10 cellular contexts compared by ENCODE assay signal in the genomic region with DNA sequence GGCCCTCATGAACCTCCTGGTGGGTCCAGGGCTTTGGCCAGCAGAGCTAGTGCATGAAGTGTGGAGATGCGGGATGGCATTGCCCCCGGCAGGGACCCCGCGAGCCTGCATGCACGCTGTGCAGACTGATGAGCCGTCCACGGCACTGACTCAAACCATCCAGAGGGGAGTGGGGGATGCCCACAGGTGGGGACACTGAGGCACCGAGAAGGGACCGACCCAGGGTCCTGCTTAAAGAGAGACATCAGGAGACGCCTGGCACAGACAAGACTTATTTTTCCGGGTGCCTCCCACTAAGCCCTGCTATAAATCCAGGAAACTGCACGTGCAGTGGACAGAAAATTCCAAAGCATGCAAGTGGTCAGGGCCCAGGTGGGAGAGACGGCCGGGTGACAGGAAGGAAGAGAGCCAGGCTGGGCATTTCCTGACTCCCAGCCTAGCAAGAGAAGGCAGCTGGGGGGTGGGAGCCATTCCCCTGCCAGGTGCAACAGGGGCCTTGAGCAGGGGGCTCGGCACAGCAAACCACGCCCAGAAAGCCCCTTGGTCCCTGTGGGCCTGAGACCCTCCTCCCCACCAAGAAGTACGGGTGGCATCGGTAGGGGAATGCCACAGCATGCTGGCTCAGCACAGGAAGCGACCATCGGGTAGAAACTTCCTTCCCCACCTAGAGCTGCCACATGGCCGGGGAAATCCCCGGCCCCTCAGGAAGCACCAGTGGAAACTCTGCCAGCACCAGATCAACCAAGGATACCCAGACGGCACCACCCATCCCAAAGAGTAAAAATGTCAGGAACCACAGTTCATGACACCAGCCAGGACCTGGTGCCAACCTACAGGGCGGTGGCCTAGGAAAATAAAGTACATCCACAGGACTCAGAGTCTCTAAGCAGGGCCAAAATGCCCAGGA.
DNase-seq lines count a peak whose midpoint lies in the region; ATAC-seq, FAIRE-seq and TF ChIP-seq lines count a peak whose summit lies in the region.
"Had no signal": no experiment of that assay in that cellular context is flagged by ENCODE, and none has a peak within 500 bp of the region (broad histone marks: within the 10 kb centered on the region; RNA-seq: fewer than 3 reads in every experiment).

No MANE protein-coding gene starts in this region.

- peaks cover 22% of the 10 kb centered on the region for H3K4me1 Mint-ChIP-seq in activated CD4-positive, alpha-beta memory T cell treated with anti-CD3 and anti-CD28 coated beads for 36 hours (ENCODE audit: low read depth)
- peaks cover 23% of the 10 kb centered on the region for H3K4me1 Mint-ChIP-seq in activated CD4-positive, alpha-beta memory T cell treated with anti-CD3 and anti-CD28 coated beads, Interleukin-2, amount 10 ng/mL, durations not matched to agents 7 days and 5 days
- H3K4me1 Mint-ChIP-seq in activated T-cell treated with anti-CD3 and anti-CD28 coated beads, Interleukin-2, amount 50 U/mL, for 72 hours (ENCODE audit: low read depth) = peaks cover 19% of the 10 kb centered on the region

- 68 to 83% (median 72%) methylated on average over 17 to 24 of the region's 24 CpGs for WGBS in stomach, 5 donors
- WGBS in tibial nerve, 2 donors = 75 to 76% methylated on average over 24 of the region's 24 CpGs

- DNase-seq in activated CD4-positive, alpha-beta memory T cell treated with anti-CD3 and anti-CD28 coated beads for 36 hours = peak; percentile 62
- no peak for DNase-seq in activated CD4-positive, alpha-beta memory T cell treated with anti-CD3 and anti-CD28 coated beads, Interleukin-2, amount 10 ng/mL, durations not matched to agents 7 days and 5 days
- no peak for DNase-seq in activated T-cell treated with anti-CD3 and anti-CD28 coated beads, Interleukin-2, amount 50 U/mL, for 72 hours
- peak; percentile 89 for DNase-seq in mesenteric fat pad (ENCODE audit: low spot score)
- DNase-seq in stomach = peak; percentile 22
- DNase-seq in tibial nerve (ENCODE audit: low spot score in 2 of 2) = no peak
- DNase-seq in putamen (ENCODE audit: low spot score) = no peak
- DNase-seq in D721Med (ENCODE audit: insufficient read length, low spot score) = no peak

- H3K4me3 Mint-ChIP-seq in activated CD4-positive, alpha-beta memory T cell treated with anti-CD3 and anti-CD28 coated beads for 36 hours = no peak overlapping the region
- H3K4me3 Mint-ChIP-seq in activated CD4-positive, alpha-beta memory T cell treated with anti-CD3 and anti-CD28 coated beads, Interleukin-2, amount 10 ng/mL, durations not matched to agents 7 days and 5 days = no peak overlapping the region
- peak overlapping the region; percentile 54 to 55 for H3K4me3 Mint-ChIP-seq in activated T-cell treated with anti-CD3 and anti-CD28 coated beads, Interleukin-2, amount 50 U/mL, for 72 hours

- peaks cover 16% of the 10 kb centered on the region for H3K9me3 Mint-ChIP-seq in activated CD4-positive, alpha-beta memory T cell treated with anti-CD3 and anti-CD28 coated beads for 36 hours
- peaks cover 12% of the 10 kb centered on the region for H3K9me3 Mint-ChIP-seq in activated CD4-positive, alpha-beta memory T cell treated with anti-CD3 and anti-CD28 coated beads, Interleukin-2, amount 10 ng/mL, durations not matched to agents 7 days and 5 days
- peaks cover 4 to 7% of the 10 kb centered on the region in 2 donors for H3K9me3 Mint-ChIP-seq in activated T-cell treated with anti-CD3 and anti-CD28 coated beads, Interleukin-2, amount 50 U/mL, for 72 hours

- no peak overlapping the region for H3K27ac ChIP-seq in stomach
- H3K27ac ChIP-seq in tibial nerve = no peak overlapping the region
- H3K27ac ChIP-seq: pancreas had no signal

- H3K36me3 ChIP-seq in stomach (no peaks in the 10 kb centered on the region), tibial nerve (no peaks in the 10 kb centered on the region)
- H3K36me3 ChIP-seq: pancreas had no signal

- H3K27ac Mint-ChIP-seq in activated CD4-positive, alpha-beta memory T cell treated with anti-CD3 and anti-CD28 coated beads for 36 hours = peak overlapping the region; percentile 69
- no peak overlapping the region for H3K27ac Mint-ChIP-seq in activated CD4-positive, alpha-beta memory T cell treated with anti-CD3 and anti-CD28 coated beads, Interleukin-2, amount 10 ng/mL, durations not matched to agents 7 days and 5 days
- peak overlapping the region; percentile 84 for H3K27ac Mint-ChIP-seq in activated T-cell treated with anti-CD3 and anti-CD28 coated beads, Interleukin-2, amount 50 U/mL, for 72 hours

- H3K36me3 Mint-ChIP-seq in activated CD4-positive, alpha-beta memory T cell treated with anti-CD3 and anti-CD28 coated beads for 36 hours = peaks cover 3% of the 10 kb centered on the region
- H3K36me3 Mint-ChIP-seq in activated CD4-positive, alpha-beta memory T cell treated with anti-CD3 and anti-CD28 coated beads, Interleukin-2, amount 10 ng/mL, durations not matched to agents 7 days and 5 days (ENCODE audit: low read depth) = no peaks in the 10 kb centered on the region
- peaks cover 4 to 9% of the 10 kb centered on the region in 2 donors for H3K36me3 Mint-ChIP-seq in activated T-cell treated with anti-CD3 and anti-CD28 coated beads, Interleukin-2, amount 50 U/mL, for 72 hours (ENCODE audit: insufficient read depth in 2 of 2)

- H3K27me3 Mint-ChIP-seq in activated CD4-positive, alpha-beta memory T cell treated with anti-CD3 and anti-CD28 coated beads for 36 hours = no peaks in the 10 kb centered on the region
- H3K27me3 Mint-ChIP-seq in activated CD4-positive, alpha-beta memory T cell treated with anti-CD3 and anti-CD28 coated beads, Interleukin-2, amount 10 ng/mL, durations not matched to agents 7 days and 5 days = peaks cover 26% of the 10 kb centered on the region
- H3K27me3 Mint-ChIP-seq in activated T-cell treated with anti-CD3 and anti-CD28 coated beads, Interleukin-2, amount 50 U/mL, for 72 hours (ENCODE audit: low read depth) = no peaks in the 10 kb centered on the region

- FAIRE-seq in D721Med (lab: Jason Lieb, UNC) = no peak
- FAIRE-seq: A204.1, pancreas had no signal

- H3K4me3 ChIP-seq in stomach (no peak overlapping the region), tibial nerve (no peak overlapping the region)
- H3K4me3 ChIP-seq: pancreas had no signal

- H3K27me3 ChIP-seq in stomach (peaks cover 0 to 37% (median 17%) of the 10 kb centered on the region in 3 donors), tibial nerve (peaks cover 0 to 24% of the 10 kb centered on the region in 2 donors)
- H3K27me3 ChIP-seq: pancreas had no signal

- peak; percentile 52 to 66 for ATAC-seq in activated T-cell treated with anti-CD3 and anti-CD28 coated beads, Interleukin-2, amount 50 U/mL, for 72 hours (replicated peaks in 1 of 2)
- ATAC-seq: pancreas had no signal

- intact Hi-C loops in activated CD4-positive, alpha-beta memory T cell treated with anti-CD3 and anti-CD28 coated beads for 36 hours (cut with micrococcal nuclease) = no loop called here
- intact Hi-C loops in stomach (cut with DNase I; ENCODE audit: low total_unique reads) = no loop called here

- TF ChIP-seq EP300 in stomach (IDR thresholded peaks at IDR 0.05) (no peak), tibial nerve (IDR thresholded peaks at IDR 0.05) (no peak)

- H3K9me3 ChIP-seq in stomach (peaks cover 0 to 17% (median 13%) of the 10 kb centered on the region in 4 donors), tibial nerve (peaks cover 0 to 51% (median 3%) of the 10 kb centered on the region in 4 donors)
- H3K9me3 ChIP-seq: pancreas had no signal

- TF ChIP-seq CTCF in stomach (IDR thresholded peaks at IDR 0.05) = no peak
- no peak for TF ChIP-seq CTCF in tibial nerve (IDR thresholded peaks at IDR 0.05)
- TF ChIP-seq CTCF in D721Med (IDR thresholded peaks at IDR 0.05; ENCODE audit: insufficient read depth, missing control alignments) = no peak

- peaks cover 20 to 41% (median 34%) of the 10 kb centered on the region in 4 donors for H3K4me1 ChIP-seq in stomach
- peaks cover 0 to 21% (median 6%) of the 10 kb centered on the region in 4 donors for H3K4me1 ChIP-seq in tibial nerve
- H3K4me1 ChIP-seq: pancreas had no signal

- TF ChIP-seq POLR2A in stomach (IDR thresholded peaks at IDR 0.05) = no peak
- TF ChIP-seq POLR2A in tibial nerve (IDR thresholded peaks at IDR 0.05) = no peak

- POLR2A ChIA-PET in activated CD4-positive, alpha-beta memory T cell treated with anti-CD3 and anti-CD28 coated beads for 36 hours (lab: Charles Lee) = interaction anchor here (0.7 kb wide), 1 partner anchor 221 kb away, joined by 3 read pairs; no protein-coding TSS in a partner anchor
- POLR2A ChIA-PET in activated CD4-positive, alpha-beta memory T cell treated with anti-CD3 and anti-CD28 coated beads, Interleukin-2, amount 10 ng/mL, durations not matched to agents 7 days and 5 days (lab: Charles Lee) = interaction anchor here (0.9 kb wide), 1 partner anchor 19 kb away, joined by 4 read pairs; no protein-coding TSS in a partner anchor

- CTCF ChIA-PET in activated CD4-positive, alpha-beta memory T cell treated with anti-CD3 and anti-CD28 coated beads for 36 hours (lab: Charles Lee) = interaction anchor here (1.5 kb wide), 2 partner anchors 19 to 59 kb away, joined by 3 to 4 read pairs; no protein-coding TSS in a partner anchor
- CTCF ChIA-PET in activated CD4-positive, alpha-beta memory T cell treated with anti-CD3 and anti-CD28 coated beads, Interleukin-2, amount 10 ng/mL, durations not matched to agents 7 days and 5 days (lab: Charles Lee) = no interaction called here

Comparison
In these comparisons a context has a peak if more than half of its experiments do, and no peak if none do; other contexts are left out.
1. DNase-seq: peak in activated CD4-positive, alpha-beta memory T cell treated with anti-CD3 and anti-CD28 coated beads for 36 hours (single experiment), mesenteric fat pad (single experiment) and stomach (single experiment); none in activated CD4-positive, alpha-beta memory T cell treated with anti-CD3 and anti-CD28 coated beads, Interleukin-2, amount 10 ng/mL, durations not matched to agents 7 days and 5 days (single experiment), activated T-cell treated with anti-CD3 and anti-CD28 coated beads, Interleukin-2, amount 50 U/mL, for 72 hours (0 of 2), tibial nerve (0 of 2), putamen (single experiment) and D721Med (single experiment).
2. H3K4me3 Mint-ChIP-seq: peak in activated T-cell treated with anti-CD3 and anti-CD28 coated beads, Interleukin-2, amount 50 U/mL, for 72 hours (2 of 2); none in activated CD4-positive, alpha-beta memory T cell treated with anti-CD3 and anti-CD28 coated beads for 36 hours (single experiment) and activated CD4-positive, alpha-beta memory T cell treated with anti-CD3 and anti-CD28 coated beads, Interleukin-2, amount 10 ng/mL, durations not matched to agents 7 days and 5 days (single experiment).